Comparison of ENCODE assay signal across 8 cellular contexts in the genomic region with DNA sequence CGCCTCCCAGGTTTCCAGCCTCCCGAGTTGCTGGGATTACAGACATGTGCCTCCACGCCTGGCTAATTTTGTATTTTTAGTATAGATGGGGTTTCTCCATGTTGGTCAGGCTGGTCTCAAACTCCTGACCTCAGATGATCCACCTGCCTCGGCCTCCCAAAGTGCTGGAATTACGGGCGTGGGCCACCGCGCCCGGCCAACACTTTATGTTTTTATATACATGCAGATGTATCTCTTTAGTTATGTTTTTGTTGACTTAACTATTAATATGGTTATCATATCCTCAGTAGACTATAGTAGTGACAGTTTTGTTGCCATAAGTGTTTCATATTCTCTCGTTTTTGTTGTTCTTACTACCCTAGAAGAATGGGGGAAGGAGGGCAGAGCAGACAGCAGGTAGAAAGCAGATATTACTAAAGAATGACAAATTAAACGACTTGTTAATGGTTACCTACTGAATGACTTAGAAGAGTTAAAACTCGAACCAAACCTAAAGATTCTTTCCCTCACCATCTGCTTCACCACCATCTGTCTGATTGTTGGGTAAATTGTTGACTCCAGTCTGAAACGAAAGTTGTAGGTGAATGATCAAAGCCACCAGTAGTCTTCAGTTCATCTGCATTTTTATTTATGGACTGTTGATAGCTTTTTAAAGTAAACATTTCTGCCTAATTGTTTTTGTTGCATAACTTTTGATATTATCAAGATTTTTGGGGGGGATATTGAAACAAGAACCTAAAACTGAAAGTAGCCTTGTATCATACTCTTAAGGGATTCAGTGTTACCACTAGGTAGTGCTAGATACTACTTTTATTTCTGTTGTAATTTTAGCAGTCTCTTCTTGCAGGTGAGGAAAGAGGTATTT.
A peak's percentile ranks its signal among the peaks of the same experiment; 100 is the strongest.
DNase-seq lines count a peak whose midpoint lies in the region; ATAC-seq, FAIRE-seq and TF ChIP-seq lines count a peak whose summit lies in the region.

No MANE protein-coding gene starts in this region.

- CTCF ChIA-PET in activated CD4-positive, alpha-beta T cell treated with anti-CD3 and anti-CD28 coated beads for 36 hours (lab: Charles Lee) = interaction anchor here (0.6 to 3.6 kb wide), 11 partner anchors 11 to 337 kb away, joined by 3 to 20 read pairs (median 4); no protein-coding TSS in a partner anchor

- H3K27ac ChIP-seq in OCI-LY3 (ENCODE audit: low read length) = peak overlapping the region; percentile 24; the same call in 1 of the 2 replicates

- H3K27me3 Mint-ChIP-seq in activated CD4-positive, alpha-beta T cell treated with anti-CD3 and anti-CD28 coated beads for 36 hours = no peaks in the 10 kb centered on the region
- H3K27me3 Mint-ChIP-seq in naive thymus-derived CD8-positive, alpha-beta T cell = no peaks in the 10 kb centered on the region

- peak overlapping the region; percentile 34 for H3K4me3 ChIP-seq in OCI-LY3 (ENCODE audit: low read length)

- H3K4me3 Mint-ChIP-seq in activated CD4-positive, alpha-beta T cell treated with anti-CD3 and anti-CD28 coated beads for 36 hours = peak overlapping the region; percentile 14
- H3K4me3 Mint-ChIP-seq in naive thymus-derived CD8-positive, alpha-beta T cell = peak overlapping the region in 7 of 10 donors; percentile 13 to 62 (median 45)

- intact Hi-C loops in activated CD4-positive, alpha-beta T cell treated with anti-CD3 and anti-CD28 coated beads for 36 hours (cut with DNase I, micrococcal nuclease) = loop anchor here (2.0 to 10.0 kb wide), 4 partner anchors 69 to 709 kb away; no protein-coding TSS in a partner anchor

- H3K4me2 ChIP-seq in OCI-LY3 (ENCODE audit: low read length) = peak overlapping the region; percentile 49

- FAIRE-seq in colon (lab: Jason Lieb, UNC) = peak; percentile 92

- H3K9ac ChIP-seq in OCI-LY3 (ENCODE audit: low read length) = no peak overlapping the region

- peaks cover 30% of the 10 kb centered on the region for H3K36me3 Mint-ChIP-seq in activated CD4-positive, alpha-beta T cell treated with anti-CD3 and anti-CD28 coated beads for 36 hours (ENCODE audit: low read depth)
- peaks cover 0 to 84% (median 12%) of the 10 kb centered on the region in 3 donors for H3K36me3 Mint-ChIP-seq in naive thymus-derived CD8-positive, alpha-beta T cell

- no peaks in the 10 kb centered on the region for H3K79me2 ChIP-seq in OCI-LY3 (ENCODE audit: low read length)

- no peak for DNase-seq in activated CD4-positive, alpha-beta T cell treated with anti-CD3 and anti-CD28 coated beads for 36 hours
- no peak for DNase-seq in activated CD4-positive, alpha-beta T cell treated with anti-CD3 and anti-CD28 coated beads, Interleukin-2, amount 50 U/mL, for 4 hours
- peak in 3 of 10 donors; percentile 19 to 47 (median 42) for DNase-seq in naive thymus-derived CD8-positive, alpha-beta T cell
- no peak for DNase-seq in NCI-H187 (lab: John Stamatoyannopoulos, UW)
- DNase-seq in NCI-H1930 (lab: John Stamatoyannopoulos, UW) = no peak

- no peaks in the 10 kb centered on the region for H3K9me3 Mint-ChIP-seq in activated CD4-positive, alpha-beta T cell treated with anti-CD3 and anti-CD28 coated beads for 36 hours (ENCODE audit: low read depth)
- H3K9me3 Mint-ChIP-seq in naive thymus-derived CD8-positive, alpha-beta T cell = no peaks in the 10 kb centered on the region

- peaks cover 7% of the 10 kb centered on the region for H3K36me3 ChIP-seq in OCI-LY3 (replicated peaks; ENCODE audit: low read depth, low read length)

- H4K20me1 ChIP-seq in OCI-LY3 (ENCODE audit: insufficient read depth, low read length) = no peaks in the 10 kb centered on the region

- H2AFZ ChIP-seq in OCI-LY3 (ENCODE audit: low read depth, low read length) = no peak overlapping the region

- POLR2A ChIA-PET in activated CD4-positive, alpha-beta T cell treated with anti-CD3 and anti-CD28 coated beads for 36 hours (lab: Charles Lee) = no interaction called here
- POLR2A ChIA-PET in naive thymus-derived CD8-positive, alpha-beta T cell (lab: Charles Lee) = no interaction called here

- peak; percentile 66 for TF ChIP-seq CTCF in OCI-LY3 (IDR thresholded peaks at IDR 0.05; ENCODE audit: low read depth, low read length)

- peak; percentile 64 for ATAC-seq in activated CD4-positive, alpha-beta T cell treated with anti-CD3 and anti-CD28 coated beads for 36 hours
- ATAC-seq in HG02798 (IDR thresholded peaks at IDR 0.05; ENCODE audit: poor library complexity, unreplicated experiment) = peak; percentile 60
- peak; percentile 76 to 93 for ATAC-seq in naive thymus-derived CD8-positive, alpha-beta T cell

- peaks cover 12% of the 10 kb centered on the region for H3K4me1 Mint-ChIP-seq in activated CD4-positive, alpha-beta T cell treated with anti-CD3 and anti-CD28 coated beads for 36 hours
- H3K4me1 Mint-ChIP-seq in naive thymus-derived CD8-positive, alpha-beta T cell = peaks cover 5 to 13% (median 9%) of the 10 kb centered on the region in 4 donors

- peak overlapping the region; percentile 70 for H3K27ac Mint-ChIP-seq in activated CD4-positive, alpha-beta T cell treated with anti-CD3 and anti-CD28 coated beads for 36 hours
- peak overlapping the region; percentile 38 to 92 (median 81) for H3K27ac Mint-ChIP-seq in naive thymus-derived CD8-positive, alpha-beta T cell

- H3K27me3 ChIP-seq in OCI-LY3 (ENCODE audit: low read depth, low read length) = no peaks in the 10 kb centered on the region

- peaks cover 10% of the 10 kb centered on the region for H3K4me1 ChIP-seq in OCI-LY3 (ENCODE audit: low read length)

- no peaks in the 10 kb centered on the region for H3K9me3 ChIP-seq in OCI-LY3 (ENCODE audit: insufficient read depth, low read length)
